1 cellular context compared by ENCODE assay signal in the genomic region with DNA sequence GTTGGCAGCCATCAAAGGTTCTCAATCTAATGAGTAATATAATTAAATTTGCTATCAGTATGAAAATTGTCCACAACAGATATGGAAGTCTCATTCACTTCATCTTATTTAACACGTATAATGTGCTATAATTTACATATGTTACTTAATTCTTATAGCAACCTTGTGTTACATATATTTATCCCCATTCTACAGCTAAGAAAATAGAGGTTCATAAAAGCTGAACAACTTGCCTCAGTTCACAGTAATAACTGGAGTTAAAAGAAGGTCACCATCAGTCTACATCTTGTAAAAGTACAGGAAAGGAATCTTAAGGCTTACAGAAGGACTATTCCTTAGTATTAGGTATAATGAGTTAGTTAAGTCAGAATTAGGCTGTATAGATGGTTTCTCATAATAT.
TF ChIP-seq lines count a peak whose summit lies in the region.

No MANE protein-coding gene starts in this region.

TF ChIP-seq in HepG2, 621 proteins besides CTCF, POLR2A, EP300 and RAD21:
- TF ChIP-seq ZNF629 (CRISPR knock-in tag; conservative IDR thresholded peaks at IDR 0.05) (peak; percentile 69), CREB1 (IDR thresholded peaks at IDR 0.05) (no peak), CREB1 (CRISPR knock-in tag; IDR thresholded peaks at IDR 0.05) (no peak), KLF9 (CRISPR knock-in tag; IDR thresholded peaks at IDR 0.05; ENCODE audit: low read depth) (no peak), PTBP1 (IDR thresholded peaks at IDR 0.05; ENCODE audit: low read depth, low read length, poor library complexity, severe bottlenecking) (no peak), HBP1 (CRISPR knock-in tag; IDR thresholded peaks at IDR 0.05; ENCODE audit: low read depth) (no peak)
- TF ChIP-seq, protein P1, sequence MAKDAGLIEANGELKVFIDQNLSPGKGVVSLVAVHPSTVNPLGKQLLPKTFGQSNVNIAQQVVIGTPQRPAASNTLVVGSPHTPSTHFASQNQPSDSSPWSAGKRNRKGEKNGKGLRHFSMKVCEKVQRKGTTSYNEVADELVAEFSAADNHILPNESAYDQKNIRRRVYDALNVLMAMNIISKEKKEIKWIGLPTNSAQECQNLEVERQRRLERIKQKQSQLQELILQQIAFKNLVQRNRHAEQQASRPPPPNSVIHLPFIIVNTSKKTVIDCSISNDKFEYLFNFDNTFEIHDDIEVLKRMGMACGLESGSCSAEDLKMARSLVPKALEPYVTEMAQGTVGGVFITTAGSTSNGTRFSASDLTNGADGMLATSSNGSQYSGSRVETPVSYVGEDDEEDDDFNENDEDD (CRISPR knock-in tag; IDR thresholded peaks at IDR 0.05; ENCODE audit: borderline replicate concordance), result no peak
